22 cellular contexts compared by ENCODE assay signal in the genomic region with DNA sequence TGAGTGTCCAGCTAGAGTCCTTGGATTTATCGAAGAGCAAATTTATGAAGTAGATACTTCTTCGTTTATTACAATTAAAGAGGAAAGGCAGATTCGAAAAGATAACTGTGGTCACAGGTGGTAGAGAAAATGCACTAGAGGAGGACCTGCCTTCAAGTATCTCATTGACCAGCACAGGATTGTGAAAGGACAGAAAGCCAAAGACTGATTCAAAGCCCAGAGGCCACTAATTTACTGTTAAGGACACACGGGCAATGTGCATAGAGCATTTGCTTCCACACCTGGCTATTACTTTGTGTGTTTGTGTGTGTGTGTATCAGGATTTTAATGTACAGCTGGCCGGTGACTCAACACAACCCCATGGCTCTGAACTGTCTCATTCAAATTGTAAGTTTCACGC.
"Had no signal": no experiment of that assay in that cellular context is flagged by ENCODE, and none has a peak within 500 bp of the region (broad histone marks: within the 10 kb centered on the region; RNA-seq: fewer than 3 reads in every experiment).

No MANE protein-coding gene starts in this region.

- DNase-seq: activated B cell treated with CpG ODN at 0.5 μM for 24 hours; activated CD4-positive, alpha-beta memory T cell treated with anti-CD3 and anti-CD28 coated beads for 36 hours; activated CD4-positive, alpha-beta T cell treated with anti-CD3 and anti-CD28 coated beads for 1 hour; activated CD4-positive, alpha-beta T cell treated with anti-CD3 and anti-CD28 coated beads, Interleukin-2, amount 10 ng/mL, durations not matched to agents 7 days and 5 days; activated CD8-positive, alpha-beta memory T cell treated with anti-CD3 and anti-CD28 coated beads for 24 hours; activated gamma-delta T cell; activated naive CD4-positive, alpha-beta T cell treated with anti-CD3 and anti-CD28 coated beads for 36 hours; activated naive CD8-positive, alpha-beta T cell treated with anti-CD3 and anti-CD28 coated beads for 36 hours; activated T-cell treated with anti-CD3 and anti-CD28 coated beads, Interleukin-2, amount 50 U/mL, for 4 hours; brain microvascular endothelial cell; MG63; NCI-H1105; NCI-H146; NCI-H1930; NCI-H2171; NCI-H2227 treated with DMSO at 0.1 percent for 48 hours; NCI-H526; NCI-H82; SIG-M5; T-helper 17 cell; T-helper 9 cell had no signal

- H3K27me3 ChIP-seq: brain microvascular endothelial cell, cardiac muscle cell, MG63 had no signal

- H3K36me3 ChIP-seq: brain microvascular endothelial cell, cardiac muscle cell, MG63 had no signal

- ATAC-seq: activated T-cell treated with anti-CD3 and anti-CD28 coated beads, Interleukin-2, amount 50 U/mL, for 4 hours; T-helper 17 cell had no signal

- H3K4me3 ChIP-seq: cardiac muscle cell, MG63 had no signal

- H3K9me3 ChIP-seq: MG63 had no signal

- H3K27ac ChIP-seq: brain microvascular endothelial cell, cardiac muscle cell had no signal
